Comparison of ENCODE assay signal across 1 cellular context in the genomic region with DNA sequence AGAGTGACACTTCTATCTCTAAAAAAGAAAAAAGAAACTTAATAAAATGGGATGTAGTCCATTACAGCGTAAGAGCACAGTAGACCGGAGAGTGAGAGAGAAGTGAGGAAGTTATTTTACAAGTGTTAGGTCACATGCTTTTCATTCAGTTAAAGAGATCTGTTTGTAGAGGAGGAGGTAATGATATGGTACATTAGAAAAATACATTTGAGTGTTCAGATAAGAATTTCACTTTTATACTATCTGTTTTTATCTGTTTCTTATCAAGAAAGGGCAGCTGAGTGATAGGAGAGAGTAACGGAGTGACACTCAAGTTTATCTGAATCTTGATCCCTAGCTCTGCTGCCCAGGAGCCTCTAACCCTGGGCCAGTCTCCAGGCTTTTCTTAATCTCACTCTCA.
TF ChIP-seq lines count a peak whose summit lies in the region.

No MANE protein-coding gene starts in this region.

TF ChIP-seq in K562, 482 proteins besides CTCF, POLR2A, EP300 and RAD21 (continues in another document):
- TF ChIP-seq FOXJ2 (tag; IDR thresholded peaks at IDR 0.05) (0 out of 2 replicates have a peak, but pooled peaks have one; percentile 18), SMC3 (conservative IDR thresholded peaks at IDR 0.05; ENCODE audit: insufficient read depth, low read depth, low read length) (no peak), ZEB2 (IDR thresholded peaks at IDR 0.05) (no peak), MTA2 (IDR thresholded peaks at IDR 0.05; ENCODE audit: low read depth) (no peak), ZNF586 (CRISPR knock-in tag; conservative IDR thresholded peaks at IDR 0.05) (no peak), SP1 (CRISPR knock-in tag; IDR thresholded peaks at IDR 0.05) (no peak), HNRNPK (IDR thresholded peaks at IDR 0.05; ENCODE audit: low read depth, low read length, poor library complexity, severe bottlenecking) (no peak), SREBF1 (IDR thresholded peaks at IDR 0.05; ENCODE audit: borderline replicate concordance, low read depth, low read length) (no peak), ARID1B (IDR thresholded peaks at IDR 0.05) (peak; percentile 52; the same call in 1 of the 2 replicates), MEIS2 (IDR thresholded peaks at IDR 0.05; ENCODE audit: partially characterized antibody) (peak; percentile 30), CBFA2T2 (conservative IDR thresholded peaks at IDR 0.05) (0 out of 2 replicates have a peak, but pooled peaks have one; percentile 23), L3MBTL2 (IDR thresholded peaks at IDR 0.05) (no peak), PHB2 (IDR thresholded peaks at IDR 0.05; ENCODE audit: low read depth) (no peak), ERF (CRISPR knock-in tag; IDR thresholded peaks at IDR 0.05) (no peak), FOXA1 (IDR thresholded peaks at IDR 0.05; ENCODE audit: borderline replicate concordance) (no peak), RHOXF2B (CRISPR knock-in tag; conservative IDR thresholded peaks at IDR 0.05) (no peak), ZNF436 (CRISPR knock-in tag; IDR thresholded peaks at IDR 0.05) (no peak), CEBPG (CRISPR knock-in tag; IDR thresholded peaks at IDR 0.05) (no peak), CEBPG (tag; conservative IDR thresholded peaks at IDR 0.05 in 1 of 2, IDR thresholded peaks at IDR 0.05 in 1 of 2) (no peak), SMARCE1 (IDR thresholded peaks at IDR 0.05) (peak; percentile 55; the same call in 1 of the 2 replicates), HCFC1 (IDR thresholded peaks at IDR 0.05; ENCODE audit: low read depth, low read length) (no peak), ZNF311 (CRISPR knock-in tag; IDR thresholded peaks at IDR 0.05) (no peak), FOXM1 (IDR thresholded peaks at IDR 0.05; ENCODE audit: low read depth) (no peak; the same call in 1 of the 2 replicates), FOXM1 (CRISPR knock-in tag; IDR thresholded peaks at IDR 0.05; ENCODE audit: low read depth) (no peak), ZNF133 (CRISPR knock-in tag; IDR thresholded peaks at IDR 0.05) (no peak), TCF7L2 (IDR thresholded peaks at IDR 0.05; ENCODE audit: low read depth, low read length) (no peak), MTF1 (CRISPR knock-in tag; IDR thresholded peaks at IDR 0.05; ENCODE audit: borderline replicate concordance) (no peak), FIP1L1 (IDR thresholded peaks at IDR 0.05; ENCODE audit: low read depth, low read length, poor library complexity, severe bottlenecking) (no peak), ADNP (tag; IDR thresholded peaks at IDR 0.05) (0 out of 2 replicates have a peak, but pooled peaks have one; percentile 47), PML (IDR thresholded peaks at IDR 0.05; ENCODE audit: low read length) (no peak), KDM5B (IDR thresholded peaks at IDR 0.05; ENCODE audit: insufficient replicate concordance, low read depth, low read length) (no peak), MEF2A (IDR thresholded peaks at IDR 0.05; ENCODE audit: control insufficient read depth, low read depth, low read length) (no peak), JUN (IDR thresholded peaks at IDR 0.05; ENCODE audit: borderline replicate concordance, low read depth, low read length) (no peak), JUN (CRISPR knock-in tag; IDR thresholded peaks at IDR 0.05; ENCODE audit: borderline replicate concordance) (no peak), NUFIP1 (IDR thresholded peaks at IDR 0.05; ENCODE audit: partially characterized antibody) (no peak), GATA2 (CRISPR knock-in tag; IDR thresholded peaks at IDR 0.05) (no peak), LARP7 (IDR thresholded peaks at IDR 0.05) (no peak)
- TF ChIP-seq, protein P1, sequence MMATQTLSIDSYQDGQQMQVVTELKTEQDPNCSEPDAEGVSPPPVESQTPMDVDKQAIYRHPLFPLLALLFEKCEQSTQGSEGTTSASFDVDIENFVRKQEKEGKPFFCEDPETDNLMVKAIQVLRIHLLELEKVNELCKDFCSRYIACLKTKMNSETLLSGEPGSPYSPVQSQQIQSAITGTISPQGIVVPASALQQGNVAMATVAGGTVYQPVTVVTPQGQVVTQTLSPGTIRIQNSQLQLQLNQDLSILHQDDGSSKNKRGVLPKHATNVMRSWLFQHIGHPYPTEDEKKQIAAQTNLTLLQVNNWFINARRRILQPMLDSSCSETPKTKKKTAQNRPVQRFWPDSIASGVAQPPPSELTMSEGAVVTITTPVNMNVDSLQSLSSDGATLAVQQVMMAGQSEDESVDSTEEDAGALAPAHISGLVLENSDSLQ (IDR thresholded peaks at IDR 0.05), result peak; percentile 47; the same call in 1 of the 2 replicates
- TF ChIP-seq, protein P2, sequence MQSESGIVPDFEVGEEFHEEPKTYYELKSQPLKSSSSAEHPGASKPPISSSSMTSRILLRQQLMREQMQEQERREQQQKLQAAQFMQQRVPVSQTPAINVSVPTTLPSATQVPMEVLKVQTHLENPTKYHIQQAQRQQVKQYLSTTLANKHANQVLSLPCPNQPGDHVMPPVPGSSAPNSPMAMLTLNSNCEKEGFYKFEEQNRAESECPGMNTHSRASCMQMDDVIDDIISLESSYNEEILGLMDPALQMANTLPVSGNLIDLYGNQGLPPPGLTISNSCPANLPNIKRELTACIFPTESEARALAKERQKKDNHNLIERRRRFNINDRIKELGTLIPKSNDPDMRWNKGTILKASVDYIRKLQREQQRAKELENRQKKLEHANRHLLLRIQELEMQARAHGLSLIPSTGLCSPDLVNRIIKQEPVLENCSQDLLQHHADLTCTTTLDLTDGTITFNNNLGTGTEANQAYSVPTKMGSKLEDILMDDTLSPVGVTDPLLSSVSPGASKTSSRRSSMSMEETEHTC (IDR thresholded peaks at IDR 0.05), result no peak
- TF ChIP-seq, protein P3, sequence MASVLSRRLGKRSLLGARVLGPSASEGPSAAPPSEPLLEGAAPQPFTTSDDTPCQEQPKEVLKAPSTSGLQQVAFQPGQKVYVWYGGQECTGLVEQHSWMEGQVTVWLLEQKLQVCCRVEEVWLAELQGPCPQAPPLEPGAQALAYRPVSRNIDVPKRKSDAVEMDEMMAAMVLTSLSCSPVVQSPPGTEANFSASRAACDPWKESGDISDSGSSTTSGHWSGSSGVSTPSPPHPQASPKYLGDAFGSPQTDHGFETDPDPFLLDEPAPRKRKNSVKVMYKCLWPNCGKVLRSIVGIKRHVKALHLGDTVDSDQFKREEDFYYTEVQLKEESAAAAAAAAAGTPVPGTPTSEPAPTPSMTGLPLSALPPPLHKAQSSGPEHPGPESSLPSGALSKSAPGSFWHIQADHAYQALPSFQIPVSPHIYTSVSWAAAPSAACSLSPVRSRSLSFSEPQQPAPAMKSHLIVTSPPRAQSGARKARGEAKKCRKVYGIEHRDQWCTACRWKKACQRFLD (CRISPR knock-in tag; IDR thresholded peaks at IDR 0.05), result no peak
- TF ChIP-seq, protein P4, sequence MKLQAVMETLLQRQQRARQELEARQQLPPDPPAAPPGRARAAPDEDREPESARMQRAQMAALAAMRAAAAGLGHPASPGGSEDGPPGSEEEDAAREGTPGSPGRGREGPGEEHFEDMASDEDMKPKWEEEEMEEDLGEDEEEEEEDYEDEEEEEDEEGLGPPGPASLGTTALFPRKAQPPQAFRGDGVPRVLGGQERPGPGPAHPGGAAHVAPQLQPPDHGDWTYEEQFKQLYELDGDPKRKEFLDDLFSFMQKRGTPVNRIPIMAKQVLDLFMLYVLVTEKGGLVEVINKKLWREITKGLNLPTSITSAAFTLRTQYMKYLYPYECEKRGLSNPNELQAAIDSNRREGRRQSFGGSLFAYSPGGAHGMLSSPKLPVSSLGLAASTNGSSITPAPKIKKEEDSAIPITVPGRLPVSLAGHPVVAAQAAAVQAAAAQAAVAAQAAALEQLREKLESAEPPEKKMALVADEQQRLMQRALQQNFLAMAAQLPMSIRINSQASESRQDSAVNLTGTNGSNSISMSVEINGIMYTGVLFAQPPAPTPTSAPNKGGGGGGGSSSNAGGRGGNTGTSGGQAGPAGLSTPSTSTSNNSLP (IDR thresholded peaks at IDR 0.05; ENCODE audit: borderline replicate concordance, low read depth, low read length), result no peak
- TF ChIP-seq, protein P5, sequence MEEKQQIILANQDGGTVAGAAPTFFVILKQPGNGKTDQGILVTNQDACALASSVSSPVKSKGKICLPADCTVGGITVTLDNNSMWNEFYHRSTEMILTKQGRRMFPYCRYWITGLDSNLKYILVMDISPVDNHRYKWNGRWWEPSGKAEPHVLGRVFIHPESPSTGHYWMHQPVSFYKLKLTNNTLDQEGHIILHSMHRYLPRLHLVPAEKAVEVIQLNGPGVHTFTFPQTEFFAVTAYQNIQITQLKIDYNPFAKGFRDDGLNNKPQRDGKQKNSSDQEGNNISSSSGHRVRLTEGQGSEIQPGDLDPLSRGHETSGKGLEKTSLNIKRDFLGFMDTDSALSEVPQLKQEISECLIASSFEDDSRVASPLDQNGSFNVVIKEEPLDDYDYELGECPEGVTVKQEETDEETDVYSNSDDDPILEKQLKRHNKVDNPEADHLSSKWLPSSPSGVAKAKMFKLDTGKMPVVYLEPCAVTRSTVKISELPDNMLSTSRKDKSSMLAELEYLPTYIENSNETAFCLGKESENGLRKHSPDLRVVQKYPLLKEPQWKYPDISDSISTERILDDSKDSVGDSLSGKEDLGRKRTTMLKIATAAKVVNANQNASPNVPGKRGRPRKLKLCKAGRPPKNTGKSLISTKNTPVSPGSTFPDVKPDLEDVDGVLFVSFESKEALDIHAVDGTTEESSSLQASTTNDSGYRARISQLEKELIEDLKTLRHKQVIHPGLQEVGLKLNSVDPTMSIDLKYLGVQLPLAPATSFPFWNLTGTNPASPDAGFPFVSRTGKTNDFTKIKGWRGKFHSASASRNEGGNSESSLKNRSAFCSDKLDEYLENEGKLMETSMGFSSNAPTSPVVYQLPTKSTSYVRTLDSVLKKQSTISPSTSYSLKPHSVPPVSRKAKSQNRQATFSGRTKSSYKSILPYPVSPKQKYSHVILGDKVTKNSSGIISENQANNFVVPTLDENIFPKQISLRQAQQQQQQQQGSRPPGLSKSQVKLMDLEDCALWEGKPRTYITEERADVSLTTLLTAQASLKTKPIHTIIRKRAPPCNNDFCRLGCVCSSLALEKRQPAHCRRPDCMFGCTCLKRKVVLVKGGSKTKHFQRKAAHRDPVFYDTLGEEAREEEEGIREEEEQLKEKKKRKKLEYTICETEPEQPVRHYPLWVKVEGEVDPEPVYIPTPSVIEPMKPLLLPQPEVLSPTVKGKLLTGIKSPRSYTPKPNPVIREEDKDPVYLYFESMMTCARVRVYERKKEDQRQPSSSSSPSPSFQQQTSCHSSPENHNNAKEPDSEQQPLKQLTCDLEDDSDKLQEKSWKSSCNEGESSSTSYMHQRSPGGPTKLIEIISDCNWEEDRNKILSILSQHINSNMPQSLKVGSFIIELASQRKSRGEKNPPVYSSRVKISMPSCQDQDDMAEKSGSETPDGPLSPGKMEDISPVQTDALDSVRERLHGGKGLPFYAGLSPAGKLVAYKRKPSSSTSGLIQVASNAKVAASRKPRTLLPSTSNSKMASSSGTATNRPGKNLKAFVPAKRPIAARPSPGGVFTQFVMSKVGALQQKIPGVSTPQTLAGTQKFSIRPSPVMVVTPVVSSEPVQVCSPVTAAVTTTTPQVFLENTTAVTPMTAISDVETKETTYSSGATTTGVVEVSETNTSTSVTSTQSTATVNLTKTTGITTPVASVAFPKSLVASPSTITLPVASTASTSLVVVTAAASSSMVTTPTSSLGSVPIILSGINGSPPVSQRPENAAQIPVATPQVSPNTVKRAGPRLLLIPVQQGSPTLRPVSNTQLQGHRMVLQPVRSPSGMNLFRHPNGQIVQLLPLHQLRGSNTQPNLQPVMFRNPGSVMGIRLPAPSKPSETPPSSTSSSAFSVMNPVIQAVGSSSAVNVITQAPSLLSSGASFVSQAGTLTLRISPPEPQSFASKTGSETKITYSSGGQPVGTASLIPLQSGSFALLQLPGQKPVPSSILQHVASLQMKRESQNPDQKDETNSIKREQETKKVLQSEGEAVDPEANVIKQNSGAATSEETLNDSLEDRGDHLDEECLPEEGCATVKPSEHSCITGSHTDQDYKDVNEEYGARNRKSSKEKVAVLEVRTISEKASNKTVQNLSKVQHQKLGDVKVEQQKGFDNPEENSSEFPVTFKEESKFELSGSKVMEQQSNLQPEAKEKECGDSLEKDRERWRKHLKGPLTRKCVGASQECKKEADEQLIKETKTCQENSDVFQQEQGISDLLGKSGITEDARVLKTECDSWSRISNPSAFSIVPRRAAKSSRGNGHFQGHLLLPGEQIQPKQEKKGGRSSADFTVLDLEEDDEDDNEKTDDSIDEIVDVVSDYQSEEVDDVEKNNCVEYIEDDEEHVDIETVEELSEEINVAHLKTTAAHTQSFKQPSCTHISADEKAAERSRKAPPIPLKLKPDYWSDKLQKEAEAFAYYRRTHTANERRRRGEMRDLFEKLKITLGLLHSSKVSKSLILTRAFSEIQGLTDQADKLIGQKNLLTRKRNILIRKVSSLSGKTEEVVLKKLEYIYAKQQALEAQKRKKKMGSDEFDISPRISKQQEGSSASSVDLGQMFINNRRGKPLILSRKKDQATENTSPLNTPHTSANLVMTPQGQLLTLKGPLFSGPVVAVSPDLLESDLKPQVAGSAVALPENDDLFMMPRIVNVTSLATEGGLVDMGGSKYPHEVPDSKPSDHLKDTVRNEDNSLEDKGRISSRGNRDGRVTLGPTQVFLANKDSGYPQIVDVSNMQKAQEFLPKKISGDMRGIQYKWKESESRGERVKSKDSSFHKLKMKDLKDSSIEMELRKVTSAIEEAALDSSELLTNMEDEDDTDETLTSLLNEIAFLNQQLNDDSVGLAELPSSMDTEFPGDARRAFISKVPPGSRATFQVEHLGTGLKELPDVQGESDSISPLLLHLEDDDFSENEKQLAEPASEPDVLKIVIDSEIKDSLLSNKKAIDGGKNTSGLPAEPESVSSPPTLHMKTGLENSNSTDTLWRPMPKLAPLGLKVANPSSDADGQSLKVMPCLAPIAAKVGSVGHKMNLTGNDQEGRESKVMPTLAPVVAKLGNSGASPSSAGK (IDR thresholded peaks at IDR 0.05), result 0 out of 2 replicates have a peak, but pooled peaks have one; percentile 6
- TF ChIP-seq, protein P6, sequence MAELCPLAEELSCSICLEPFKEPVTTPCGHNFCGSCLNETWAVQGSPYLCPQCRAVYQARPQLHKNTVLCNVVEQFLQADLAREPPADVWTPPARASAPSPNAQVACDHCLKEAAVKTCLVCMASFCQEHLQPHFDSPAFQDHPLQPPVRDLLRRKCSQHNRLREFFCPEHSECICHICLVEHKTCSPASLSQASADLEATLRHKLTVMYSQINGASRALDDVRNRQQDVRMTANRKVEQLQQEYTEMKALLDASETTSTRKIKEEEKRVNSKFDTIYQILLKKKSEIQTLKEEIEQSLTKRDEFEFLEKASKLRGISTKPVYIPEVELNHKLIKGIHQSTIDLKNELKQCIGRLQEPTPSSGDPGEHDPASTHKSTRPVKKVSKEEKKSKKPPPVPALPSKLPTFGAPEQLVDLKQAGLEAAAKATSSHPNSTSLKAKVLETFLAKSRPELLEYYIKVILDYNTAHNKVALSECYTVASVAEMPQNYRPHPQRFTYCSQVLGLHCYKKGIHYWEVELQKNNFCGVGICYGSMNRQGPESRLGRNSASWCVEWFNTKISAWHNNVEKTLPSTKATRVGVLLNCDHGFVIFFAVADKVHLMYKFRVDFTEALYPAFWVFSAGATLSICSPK (IDR thresholded peaks at IDR 0.05; ENCODE audit: borderline replicate concordance), result no peak
- TF ChIP-seq, protein P7, sequence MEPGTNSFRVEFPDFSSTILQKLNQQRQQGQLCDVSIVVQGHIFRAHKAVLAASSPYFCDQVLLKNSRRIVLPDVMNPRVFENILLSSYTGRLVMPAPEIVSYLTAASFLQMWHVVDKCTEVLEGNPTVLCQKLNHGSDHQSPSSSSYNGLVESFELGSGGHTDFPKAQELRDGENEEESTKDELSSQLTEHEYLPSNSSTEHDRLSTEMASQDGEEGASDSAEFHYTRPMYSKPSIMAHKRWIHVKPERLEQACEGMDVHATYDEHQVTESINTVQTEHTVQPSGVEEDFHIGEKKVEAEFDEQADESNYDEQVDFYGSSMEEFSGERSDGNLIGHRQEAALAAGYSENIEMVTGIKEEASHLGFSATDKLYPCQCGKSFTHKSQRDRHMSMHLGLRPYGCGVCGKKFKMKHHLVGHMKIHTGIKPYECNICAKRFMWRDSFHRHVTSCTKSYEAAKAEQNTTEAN (CRISPR knock-in tag; IDR thresholded peaks at IDR 0.05), result no peak
